In genomic region chr7:778968-779451, GRCh38 we compare ENCODE assay signal across 12 cellular contexts. TPM values are rescaled to one million over a fixed set of nuclear protein-coding genes. Genes with fewer than 3 reads are reported as not detected.
A peak's percentile ranks its signal among the peaks of the same experiment; 100 is the strongest.
DNase-seq lines count a peak whose midpoint lies in the region; ATAC-seq, FAIRE-seq and TF ChIP-seq lines count a peak whose summit lies in the region.
"Had no signal": no experiment of that assay in that cellular context is flagged by ENCODE, and none has a peak within 500 bp of the region (broad histone marks: within the 10 kb centered on the region; RNA-seq: fewer than 3 reads in every experiment).

No MANE protein-coding gene starts in this region.

- FAIRE-seq in astrocyte (lab: Jason Lieb, UNC), result no peak
- FAIRE-seq: GM12891 had no signal

- no peak overlapping the region for H3K27ac ChIP-seq in astrocyte (ENCODE audit: low read depth, low read length)

- no peak for ATAC-seq in stimulated activated naive B cell treated with anti-CD40 and anti-IgM and Interleukin-4, amounts not matched to agents 10 μg/mL and 1 μg/mL and 100 μg/mL, for 72 hours (replicated peaks)
- no peak for ATAC-seq in GM21619 (IDR thresholded peaks at IDR 0.05; ENCODE audit: unreplicated experiment)

- no peak overlapping the region for H3K9ac ChIP-seq in astrocyte (ENCODE audit: low read length)

- H3K4me1 ChIP-seq in astrocyte (ENCODE audit: insufficient read depth, low read length), result peaks cover 31% of the 10 kb centered on the region

- H3K27ac Mint-ChIP-seq in astrocyte (ENCODE audit: unreplicated experiment) (no peak overlapping the region), osteocyte (ENCODE audit: unreplicated experiment) (peak overlapping the region; percentile 86)
- H3K27ac Mint-ChIP-seq in stimulated activated naive B cell treated with anti-CD40 and anti-IgM and Interleukin-4, amounts not matched to agents 10 μg/mL and 1 μg/mL and 100 μg/mL, for 72 hours, result no peak overlapping the region
- H3K27ac Mint-ChIP-seq: activated CD4-positive, alpha-beta memory T cell treated with anti-CD3 and anti-CD28 coated beads for 36 hours had no signal

- H3K4me2 ChIP-seq in astrocyte (ENCODE audit: low read length), result peak overlapping the region; percentile 33

- H2AFZ ChIP-seq in astrocyte (ENCODE audit: low read depth, low read length), result no peak overlapping the region

- no peaks in the 10 kb centered on the region for H3K27me3 Mint-ChIP-seq in astrocyte (ENCODE audit: low read depth, unreplicated experiment)
- H3K27me3 Mint-ChIP-seq in osteocyte (ENCODE audit: unreplicated experiment), result no peaks in the 10 kb centered on the region
- H3K27me3 Mint-ChIP-seq in stimulated activated naive B cell treated with anti-CD40 and anti-IgM and Interleukin-4, amounts not matched to agents 10 μg/mL and 1 μg/mL and 100 μg/mL, for 72 hours, result no peaks in the 10 kb centered on the region
- H3K27me3 Mint-ChIP-seq: activated CD4-positive, alpha-beta memory T cell treated with anti-CD3 and anti-CD28 coated beads for 36 hours had no signal

- H3K9me3 ChIP-seq in astrocyte (ENCODE audit: insufficient read depth, low read depth, low read length), result no peaks in the 10 kb centered on the region
- H3K9me3 ChIP-seq: esophagus muscularis mucosa had no signal

- H3K4me3 Mint-ChIP-seq in astrocyte (ENCODE audit: unreplicated experiment) (no peak overlapping the region), osteocyte (ENCODE audit: unreplicated experiment) (peak overlapping the region; percentile 14)
- no peak overlapping the region for H3K4me3 Mint-ChIP-seq in stimulated activated naive B cell treated with anti-CD40 and anti-IgM and Interleukin-4, amounts not matched to agents 10 μg/mL and 1 μg/mL and 100 μg/mL, for 72 hours
- H3K4me3 Mint-ChIP-seq: activated CD4-positive, alpha-beta memory T cell treated with anti-CD3 and anti-CD28 coated beads for 36 hours had no signal

- H3K4me3 ChIP-seq in astrocyte (ENCODE audit: insufficient read depth, low read depth, low read length), result no peak overlapping the region
- H3K4me3 ChIP-seq: esophagus muscularis mucosa had no signal

- H3K36me3 Mint-ChIP-seq in astrocyte (ENCODE audit: low read depth, unreplicated experiment) (peaks cover 15% of the 10 kb centered on the region), osteocyte (ENCODE audit: unreplicated experiment) (peaks cover 15% of the 10 kb centered on the region)
- peaks cover 53 to 59% of the 10 kb centered on the region in 2 donors for H3K36me3 Mint-ChIP-seq in stimulated activated naive B cell treated with anti-CD40 and anti-IgM and Interleukin-4, amounts not matched to agents 10 μg/mL and 1 μg/mL and 100 μg/mL, for 72 hours

- H4K20me1 ChIP-seq in astrocyte (ENCODE audit: insufficient read depth, low read length), result peaks cover 8% of the 10 kb centered on the region

- peaks cover 14% of the 10 kb centered on the region for H3K36me3 ChIP-seq in astrocyte (ENCODE audit: insufficient read depth, low read length)

- no peaks in the 10 kb centered on the region for H3K4me1 Mint-ChIP-seq in astrocyte (ENCODE audit: low read depth, unreplicated experiment)
- H3K4me1 Mint-ChIP-seq in osteocyte (ENCODE audit: unreplicated experiment), result peaks cover 56% of the 10 kb centered on the region
- H3K4me1 Mint-ChIP-seq in stimulated activated naive B cell treated with anti-CD40 and anti-IgM and Interleukin-4, amounts not matched to agents 10 μg/mL and 1 μg/mL and 100 μg/mL, for 72 hours, result no peaks in the 10 kb centered on the region

- TF ChIP-seq CTCF in astrocyte (IDR thresholded peaks at IDR 0.05; ENCODE audit: insufficient read depth, low read depth, low read length), result no peak
- no peak for TF ChIP-seq CTCF in osteocyte (IDR thresholded peaks at IDR 0.05)

- peak; percentile 72 for DNase-seq in DMS79 (lab: John Stamatoyannopoulos, UW)
- DNase-seq in NCI-H1694 treated with DMSO at 0.1 percent for 48 hours (lab: John Stamatoyannopoulos, UW), result peak; percentile 56
- no peak for DNase-seq in astrocyte (ENCODE audit: low read depth)
- peak; percentile 94 for DNase-seq in osteocyte (ENCODE audit: extremely low spot score, unreplicated experiment)
- no peak for DNase-seq in stimulated activated naive B cell treated with anti-CD40 and anti-IgM and Interleukin-4, amounts not matched to agents 10 μg/mL and 1 μg/mL and 100 μg/mL, for 72 hours
- DNase-seq in iPS-NIHi7 (ENCODE audit: extremely low spot score), result no peak
- DNase-seq: activated CD4-positive, alpha-beta memory T cell treated with anti-CD3 and anti-CD28 coated beads for 36 hours; kidney glomerular epithelial cell; NCI-H1930 had no signal

- H3K27me3 ChIP-seq in astrocyte (ENCODE audit: insufficient read depth, low read length), result no peaks in the 10 kb centered on the region
- H3K27me3 ChIP-seq: esophagus muscularis mucosa had no signal

- H3K79me2 ChIP-seq in astrocyte (ENCODE audit: insufficient read depth, low read length), result no peaks in the 10 kb centered on the region

- no peaks in the 10 kb centered on the region for H3K9me3 Mint-ChIP-seq in astrocyte (ENCODE audit: unreplicated experiment)
- no peaks in the 10 kb centered on the region for H3K9me3 Mint-ChIP-seq in osteocyte (ENCODE audit: unreplicated experiment)
- H3K9me3 Mint-ChIP-seq in stimulated activated naive B cell treated with anti-CD40 and anti-IgM and Interleukin-4, amounts not matched to agents 10 μg/mL and 1 μg/mL and 100 μg/mL, for 72 hours, result no peaks in the 10 kb centered on the region
- H3K9me3 Mint-ChIP-seq: activated CD4-positive, alpha-beta memory T cell treated with anti-CD3 and anti-CD28 coated beads for 36 hours had no signal

RNA-seq across cellular contexts. Expression of gene PRKAR1B, which starts 51.9 kb away (rescaled TPM):
- total RNA-seq in astrocyte (14.7 and 14.8 TPM in 2 replicates), osteocyte (10.9 and 12.0 TPM in 2 replicates)

RNA-seq across cellular contexts. Expression of gene DNAAF5, which starts 52.5 kb away (rescaled TPM):
- total RNA-seq in astrocyte (24.5 and 25.9 TPM in 2 replicates), osteocyte (28.1 and 36.9 TPM in 2 replicates)

RNA-seq across cellular contexts. Expression of gene SUN1, which starts 53.3 kb away (rescaled TPM):
- total RNA-seq in astrocyte, result 109 and 121 TPM in 2 replicates
- total RNA-seq in osteocyte, result 212 and 226 TPM in 2 replicates

Comparison
In these comparisons a context has a peak if more than half of its experiments do, and no peak if none do; other contexts are left out.
1. DNase-seq: peak in DMS79 (single experiment), NCI-H1694 treated with DMSO at 0.1 percent for 48 hours (single experiment) and osteocyte (single experiment); none in astrocyte (single experiment), stimulated activated naive B cell treated with anti-CD40 and anti-IgM and Interleukin-4, amounts not matched to agents 10 μg/mL and 1 μg/mL and 100 μg/mL, for 72 hours (single experiment) and iPS-NIHi7 (single experiment).